Comparison of ENCODE assay signal across 12 cellular contexts in genomic region chr2:37829616-37830385, GRCh38.
DNase-seq lines count a peak whose midpoint lies in the region; ATAC-seq and TF ChIP-seq lines count a peak whose summit lies in the region.
"Had no signal": no experiment of that assay in that cellular context is flagged by ENCODE, and none has a peak within 500 bp of the region (broad histone marks: within the 10 kb centered on the region; RNA-seq: fewer than 3 reads in every experiment).

No MANE protein-coding gene starts in this region.

- H3K36me3 ChIP-seq in esophagus muscularis mucosa (no peaks in the 10 kb centered on the region), skeletal muscle satellite cell (ENCODE audit: insufficient read depth, low read length) (no peaks in the 10 kb centered on the region), GM23338 (ENCODE audit: insufficient read depth) (no peaks in the 10 kb centered on the region)
- H3K36me3 ChIP-seq: tibial nerve had no signal

- H3K9ac ChIP-seq in skeletal muscle satellite cell (ENCODE audit: low read depth, low read length) = peak overlapping the region; percentile 70

- no peaks in the 10 kb centered on the region for H3K9me3 Mint-ChIP-seq in GM23338
- no peaks in the 10 kb centered on the region for H3K9me3 Mint-ChIP-seq in activated CD8-positive, alpha-beta memory T cell treated with anti-CD3 and anti-CD28 coated beads, Interleukin-2, amount 10 ng/mL, durations not matched to agents 7 days and 5 days (ENCODE audit: low read depth)
- H3K9me3 Mint-ChIP-seq: activated naive CD8-positive, alpha-beta T cell treated with anti-CD3 and anti-CD28 coated beads for 36 hours had no signal

- H3K4me2 ChIP-seq in skeletal muscle satellite cell (ENCODE audit: low read length) (peak overlapping the region; percentile 19), GM23338 (no peak overlapping the region)

- no peaks in the 10 kb centered on the region for H4K20me1 ChIP-seq in GM23338 (replicated peaks; ENCODE audit: insufficient read depth)

- peaks cover 15 to 52% (median 38%) of the 10 kb centered on the region in 4 donors for H3K4me1 ChIP-seq in esophagus muscularis mucosa
- H3K4me1 ChIP-seq in skeletal muscle satellite cell (ENCODE audit: control insufficient read depth, insufficient read depth, low read length) = peaks cover 42% of the 10 kb centered on the region
- no peaks in the 10 kb centered on the region for H3K4me1 ChIP-seq in GM23338 (ENCODE audit: insufficient read depth)

- no peaks in the 10 kb centered on the region for H3F3A ChIP-seq in GM23338 (replicated peaks; ENCODE audit: low read depth)

- H3K79me2 ChIP-seq in GM23338 (replicated peaks; ENCODE audit: insufficient read depth) = no peaks in the 10 kb centered on the region

- no peaks in the 10 kb centered on the region for H3K27me3 ChIP-seq in esophagus muscularis mucosa
- H3K27me3 ChIP-seq in skeletal muscle satellite cell (ENCODE audit: control insufficient read depth, insufficient read depth, low read length) = no peaks in the 10 kb centered on the region
- no peaks in the 10 kb centered on the region for H3K27me3 ChIP-seq in GM23338 (ENCODE audit: insufficient read depth)
- H3K27me3 ChIP-seq: tibial nerve had no signal

- H3K27ac ChIP-seq in esophagus muscularis mucosa (replicated peaks in 1 of 4) = peak overlapping the region; percentile 25 to 54 (median 26)
- no peak overlapping the region for H3K27ac ChIP-seq in GM23338 (ENCODE audit: low read depth)

- TF ChIP-seq POLR2A in esophagus muscularis mucosa (IDR thresholded peaks at IDR 0.05; ENCODE audit: low read depth) = no peak

- CTCF ChIA-PET in activated CD8-positive, alpha-beta memory T cell treated with anti-CD3 and anti-CD28 coated beads, Interleukin-2, amount 10 ng/mL, durations not matched to agents 7 days and 5 days (lab: Charles Lee) = interaction anchor here (1.6 to 11.1 kb wide), 3 partner anchors 47 to 433 kb away, joined by 4 to 107 read pairs (median 57); no protein-coding TSS in a partner anchor

- TF ChIP-seq EP300 in esophagus muscularis mucosa (IDR thresholded peaks at IDR 0.05) = no peak

- TF ChIP-seq CTCF in esophagus muscularis mucosa (IDR thresholded peaks at IDR 0.05) (no peak), GM23338 (conservative IDR thresholded peaks at IDR 0.05; ENCODE audit: low read depth in 2 of 2) (no peak)

- no peak overlapping the region for H3K4me3 Mint-ChIP-seq in GM23338
- H3K4me3 Mint-ChIP-seq in activated CD8-positive, alpha-beta memory T cell treated with anti-CD3 and anti-CD28 coated beads, Interleukin-2, amount 10 ng/mL, durations not matched to agents 7 days and 5 days = no peak overlapping the region
- H3K4me3 Mint-ChIP-seq: activated naive CD8-positive, alpha-beta T cell treated with anti-CD3 and anti-CD28 coated beads for 36 hours had no signal

- 54% methylated on average over 6 of the region's 6 CpGs for WGBS in esophagus muscularis mucosa

- H3K4me3 ChIP-seq in esophagus muscularis mucosa (no peak overlapping the region), skeletal muscle satellite cell (ENCODE audit: low read length) (no peak overlapping the region), GM23338 (no peak overlapping the region)
- H3K4me3 ChIP-seq: tibial nerve had no signal

- intact Hi-C loops in esophagus muscularis mucosa (cut with DNase I) = loop anchor here (5.0 kb wide), 3 partner anchors 48 to 432 kb away; partner anchors contain the start of gene CDC42EP3

- no peaks in the 10 kb centered on the region for H3K9me3 ChIP-seq in esophagus muscularis mucosa
- H3K9me3 ChIP-seq in skeletal muscle satellite cell (replicated peaks; ENCODE audit: low read length) = no peaks in the 10 kb centered on the region
- H3K9me3 ChIP-seq: tibial nerve had no signal

- H3K4me1 Mint-ChIP-seq in GM23338 = peaks cover 2% of the 10 kb centered on the region; the same call in 2 of the 3 replicates
- peaks cover 6% of the 10 kb centered on the region for H3K4me1 Mint-ChIP-seq in activated CD8-positive, alpha-beta memory T cell treated with anti-CD3 and anti-CD28 coated beads, Interleukin-2, amount 10 ng/mL, durations not matched to agents 7 days and 5 days

- H3K27ac Mint-ChIP-seq in GM23338 = no peak overlapping the region
- no peak overlapping the region for H3K27ac Mint-ChIP-seq in activated CD8-positive, alpha-beta memory T cell treated with anti-CD3 and anti-CD28 coated beads, Interleukin-2, amount 10 ng/mL, durations not matched to agents 7 days and 5 days
- H3K27ac Mint-ChIP-seq: activated naive CD8-positive, alpha-beta T cell treated with anti-CD3 and anti-CD28 coated beads for 36 hours had no signal

- H3K27me3 Mint-ChIP-seq in GM23338 (ENCODE audit: insufficient read depth, low read depth, poor library complexity) = no peaks in the 10 kb centered on the region
- no peaks in the 10 kb centered on the region for H3K27me3 Mint-ChIP-seq in activated CD8-positive, alpha-beta memory T cell treated with anti-CD3 and anti-CD28 coated beads, Interleukin-2, amount 10 ng/mL, durations not matched to agents 7 days and 5 days

- peaks cover 4% of the 10 kb centered on the region; the same call in 1 of the 2 replicates for H3K9me2 ChIP-seq in GM23338 (ENCODE audit: insufficient read depth)

- H2AFZ ChIP-seq in GM23338 = no peak overlapping the region

- DNase-seq in DMS79 treated with DMSO at 0.1 percent for 48 hours (lab: John Stamatoyannopoulos, UW) = peak; percentile 19
- DNase-seq in DMS79 (lab: John Stamatoyannopoulos, UW) = no peak
- DNase-seq in NCI-H2196 (lab: John Stamatoyannopoulos, UW; ENCODE audit: unreplicated experiment) = peak; percentile 14
- no peak for DNase-seq in esophagus muscularis mucosa (ENCODE audit: extremely low spot score)
- no peak for DNase-seq in NK-92 (lab: John Stamatoyannopoulos, UW; ENCODE audit: unreplicated experiment)
- no peak for DNase-seq in GM23338 (ENCODE audit: low spot score)
- no peak for DNase-seq in activated CD8-positive, alpha-beta memory T cell treated with anti-CD3 and anti-CD28 coated beads, Interleukin-2, amount 10 ng/mL, durations not matched to agents 7 days and 5 days
- DNase-seq: activated naive CD8-positive, alpha-beta T cell treated with anti-CD3 and anti-CD28 coated beads for 36 hours; cerebellar nuclear complex; stimulated activated CD4-positive, alpha-beta T cell treated with anti-CD3 and anti-CD28 coated beads, Interleukin-2, amount 100 ng/mL, for 48 hours had no signal

- ATAC-seq in GM23338 = no peak
- ATAC-seq in activated CD8-positive, alpha-beta memory T cell treated with anti-CD3 and anti-CD28 coated beads, Interleukin-2, amount 10 ng/mL, durations not matched to agents 7 days and 5 days = no peak

- no peaks in the 10 kb centered on the region for H3K36me3 Mint-ChIP-seq in GM23338 (ENCODE audit: low read depth)
- no peaks in the 10 kb centered on the region for H3K36me3 Mint-ChIP-seq in activated CD8-positive, alpha-beta memory T cell treated with anti-CD3 and anti-CD28 coated beads, Interleukin-2, amount 10 ng/mL, durations not matched to agents 7 days and 5 days
- H3K36me3 Mint-ChIP-seq: activated naive CD8-positive, alpha-beta T cell treated with anti-CD3 and anti-CD28 coated beads for 36 hours had no signal

TF ChIP-seq in GM23338, 12 proteins besides CTCF, POLR2A, EP300 and RAD21 (continues in another document):
- TF ChIP-seq JUNB (IDR thresholded peaks at IDR 0.05; ENCODE audit: unreplicated experiment) (no peak), POLR2AphosphoS5 (IDR thresholded peaks at IDR 0.05; ENCODE audit: low read depth) (no peak), ETS1 (IDR thresholded peaks at IDR 0.05) (no peak), ZNF114 (CRISPR knock-in tag; IDR thresholded peaks at IDR 0.05) (no peak), STAT1 (IDR thresholded peaks at IDR 0.05; ENCODE audit: unreplicated experiment) (no peak), REST (IDR thresholded peaks at IDR 0.05; ENCODE audit: unreplicated experiment) (no peak), NANOG (IDR thresholded peaks at IDR 0.05; ENCODE audit: borderline replicate concordance) (no peak), EZH2 (IDR thresholded peaks at IDR 0.05; ENCODE audit: low read depth, unreplicated experiment) (no peak), EZH2phosphoT487 (IDR thresholded peaks at IDR 0.05; ENCODE audit: unreplicated experiment) (no peak)

Comparison
In these comparisons a context has a peak if more than half of its experiments do, and no peak if none do; other contexts are left out.
1. DNase-seq: peak in DMS79 treated with DMSO at 0.1 percent for 48 hours (single experiment) and NCI-H2196 (single experiment); none in DMS79 (single experiment), esophagus muscularis mucosa (single experiment), NK-92 (single experiment), GM23338 (single experiment) and activated CD8-positive, alpha-beta memory T cell treated with anti-CD3 and anti-CD28 coated beads, Interleukin-2, amount 10 ng/mL, durations not matched to agents 7 days and 5 days (single experiment).